8 cellular contexts compared by ENCODE assay signal in the genomic region with DNA sequence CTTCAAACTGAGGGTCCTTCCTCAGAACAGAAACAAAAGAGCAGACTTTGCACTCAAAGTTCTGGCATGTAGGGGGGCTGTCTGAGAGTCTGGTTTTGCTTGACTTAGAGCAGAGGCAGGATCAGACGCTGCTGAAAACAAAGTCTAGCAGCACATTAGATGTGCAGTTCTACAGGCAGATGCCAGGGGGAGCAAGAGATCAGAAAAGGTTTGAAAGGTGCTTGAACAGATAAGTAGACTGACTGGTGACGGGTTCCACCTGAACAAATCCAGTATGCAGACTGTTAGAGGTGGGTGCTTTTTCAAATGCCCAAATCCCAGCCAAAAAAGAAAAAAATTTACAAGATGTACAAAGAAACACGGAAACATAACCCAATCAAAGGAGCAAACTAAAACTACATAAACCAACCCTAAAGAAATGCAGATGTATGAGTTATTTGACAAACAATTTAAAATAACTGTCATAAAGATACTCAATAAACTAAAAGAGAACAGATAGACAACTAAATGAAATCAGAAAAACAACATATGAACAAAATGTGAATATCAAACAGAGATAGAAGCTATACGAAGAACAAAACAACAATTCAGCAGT.
DNase-seq lines count a peak whose midpoint lies in the region; ATAC-seq, FAIRE-seq and TF ChIP-seq lines count a peak whose summit lies in the region.

No MANE protein-coding gene starts in this region.

- no peaks in the 10 kb centered on the region for H4K20me1 ChIP-seq in K562 (replicated peaks; ENCODE audit: control insufficient read depth, insufficient read depth, low read length)

- whole genome bisulfite sequencing in heart left ventricle, 4 donors: 32 to 35% (median 34%) methylated on average over 4 of the region's 4 CpGs
- 0% methylated on average over 4 of the region's 4 CpGs for WGBS in K562 (ENCODE audit: insufficient coverage, low coverage, missing lambda C conversion rate)

- FAIRE-seq in K562 (lab: Jason Lieb, UNC): peak; percentile 75

- no peak overlapping the region for H2AFZ ChIP-seq in K562 (ENCODE audit: low read depth, low read length)

- H3K27me3 ChIP-seq in heart left ventricle: no peaks in the 10 kb centered on the region
- no peaks in the 10 kb centered on the region for H3K27me3 ChIP-seq in K562 (ENCODE audit: control insufficient read depth in 2 of 2, insufficient read depth in 2 of 2, low read length in 2 of 2)

- H3K4me3 ChIP-seq in heart left ventricle (no peak overlapping the region), K562 (no peak overlapping the region)

- H3K9me3 ChIP-seq in heart left ventricle: peaks cover 0 to 12% (median 0%) of the 10 kb centered on the region in 12 donors
- H3K9me3 ChIP-seq in K562 (replicated peaks; ENCODE audit: control insufficient read depth, insufficient read depth, low read depth, low read length): no peaks in the 10 kb centered on the region

- H3K36me3 ChIP-seq in heart left ventricle (no peaks in the 10 kb centered on the region), K562 (ENCODE audit: control insufficient read depth, insufficient read depth, low read length) (no peaks in the 10 kb centered on the region)

- TF ChIP-seq EP300 in Ishikawa (IDR thresholded peaks at IDR 0.05; ENCODE audit: borderline replicate concordance): no peak
- TF ChIP-seq EP300 in K562 (IDR thresholded peaks at IDR 0.05; ENCODE audit: low read length): no peak

- intact Hi-C loops in heart left ventricle (cut with DNase I): loop anchor here in 8 of 10 donors (2.0 to 10.0 kb wide), 4 partner anchors 30 to 500 kb away; no protein-coding TSS in a partner anchor
- intact Hi-C loops in Right ventricle myocardium superior (cut with DNase I): no loop called here
- intact Hi-C loops in K562 (cut with micrococcal nuclease): loop anchor here (2.0 kb wide), 1 partner anchor 38 kb away; no protein-coding TSS in a partner anchor

- H3K27ac ChIP-seq in heart left ventricle (no peak overlapping the region), K562 (ENCODE audit: extremely low read depth, low read depth, low read length) (no peak overlapping the region)

- CTCF ChIA-PET in K562 (lab: Yijun Ruan, JAX; ENCODE audit: low intra/inter-chr PET ratio): interaction anchor here (1.1 kb wide), 1 partner anchor 38 kb away, joined by 3 read pairs; no protein-coding TSS in a partner anchor

- TF ChIP-seq RAD21 in Ishikawa (IDR thresholded peaks at IDR 0.05; ENCODE audit: low read depth) (peak; percentile 70), K562 (CRISPR knock-in tag; conservative IDR thresholded peaks at IDR 0.05 in 1 of 2, IDR thresholded peaks at IDR 0.05 in 1 of 2) (peak; percentile 31 to 65; a peak in 3 of 4 replicates)

- POLR2A ChIA-PET in K562 (lab: Yijun Ruan, JAX): no interaction called here

- H3K79me2 ChIP-seq in K562 (ENCODE audit: control insufficient read depth, insufficient read depth, low read length): no peaks in the 10 kb centered on the region

- H3K9me1 ChIP-seq in K562 (ENCODE audit: control insufficient read depth, insufficient read depth, low read length): no peaks in the 10 kb centered on the region

- H3K4me1 ChIP-seq in heart left ventricle: no peaks in the 10 kb centered on the region
- no peaks in the 10 kb centered on the region for H3K4me1 ChIP-seq in K562 (replicated peaks in 1 of 2; ENCODE audit: control insufficient read depth in 2 of 2, insufficient read depth in 2 of 2, low read length in 2 of 2)

- ATAC-seq in heart left ventricle (peak in 2 of 4 donors; percentile 42 to 64), Right ventricle myocardium superior (ENCODE audit: poor library complexity) (no peak), GM21786 (IDR thresholded peaks at IDR 0.05; ENCODE audit: unreplicated experiment) (peak; percentile 89), K562 (peak; percentile 56; the same call in 1 of the 3 replicates)

- DNase-seq in heart left ventricle (peak in 1 of 5 donors; percentile 20), Right ventricle myocardium superior (no peak), SK-MEL-5 (ENCODE audit: low read depth, low spot score) (peak; percentile 57), K562 (ENCODE audit: extremely low read depth in 1 of 4, low spot score in 3 of 4) (peak; percentile 8 to 25 (median 22)), kidney glomerular epithelial cell (lab: John Stamatoyannopoulos, UW) (peak; percentile 30)
- DNase-seq in stimulated activated CD8-positive, alpha-beta memory T cell treated with anti-CD3 and anti-CD28 coated beads, Interleukin-7, amount 100 ng/mL, for 24 hours (ENCODE audit: low read depth): peak; percentile 6

- no peak overlapping the region for H3K9ac ChIP-seq in K562 (ENCODE audit: insufficient read depth in 1 of 2, low read depth in 2 of 2, low read length in 2 of 2)

- H3K4me2 ChIP-seq in K562 (ENCODE audit: insufficient read depth, low read length): no peak overlapping the region

- TF ChIP-seq POLR2A in heart left ventricle (IDR thresholded peaks at IDR 0.05): no peak
- no peak for TF ChIP-seq POLR2A in K562 (conservative IDR thresholded peaks at IDR 0.05)

- in situ Hi-C loops in SK-MEL-5 (cut with HindIII; ENCODE audit: low pct_unique_long_range_greater_than_20kb, low sequenced_read_pairs): no loop called here
- in situ Hi-C loops in K562 (cut with MboI): no loop called here

- TF ChIP-seq CTCF in heart left ventricle (IDR thresholded peaks at IDR 0.05) (peak; percentile 53 to 77 (median 66)), K562 (IDR thresholded peaks at IDR 0.05 in 2 of 3, conservative IDR thresholded peaks at IDR 0.05 in 1 of 3; ENCODE audit: insufficient read depth in 2 of 3, low read depth in 1 of 3, low read length in 3 of 3) (peak; percentile 50 to 58 (median 52); a peak in 4 of 6 replicates)

- BruUV-seq in K562 (replicated peaks; lab: Mats Ljungman, UMichigan): no TSS peak

TF ChIP-seq in Ishikawa, 13 proteins besides CTCF, POLR2A, EP300 and RAD21 (continues in another document):
- TF ChIP-seq YY1 (IDR thresholded peaks at IDR 0.05; ENCODE audit: low read depth) (no peak), TEAD4 (IDR thresholded peaks at IDR 0.05) (no peak), CREB1 (IDR thresholded peaks at IDR 0.05; ENCODE audit: low read depth) (no peak)
- TF ChIP-seq, protein P1, sequence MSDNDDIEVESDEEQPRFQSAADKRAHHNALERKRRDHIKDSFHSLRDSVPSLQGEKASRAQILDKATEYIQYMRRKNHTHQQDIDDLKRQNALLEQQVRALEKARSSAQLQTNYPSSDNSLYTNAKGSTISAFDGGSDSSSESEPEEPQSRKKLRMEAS (IDR thresholded peaks at IDR 0.05): no peak
- TF ChIP-seq, protein P2, sequence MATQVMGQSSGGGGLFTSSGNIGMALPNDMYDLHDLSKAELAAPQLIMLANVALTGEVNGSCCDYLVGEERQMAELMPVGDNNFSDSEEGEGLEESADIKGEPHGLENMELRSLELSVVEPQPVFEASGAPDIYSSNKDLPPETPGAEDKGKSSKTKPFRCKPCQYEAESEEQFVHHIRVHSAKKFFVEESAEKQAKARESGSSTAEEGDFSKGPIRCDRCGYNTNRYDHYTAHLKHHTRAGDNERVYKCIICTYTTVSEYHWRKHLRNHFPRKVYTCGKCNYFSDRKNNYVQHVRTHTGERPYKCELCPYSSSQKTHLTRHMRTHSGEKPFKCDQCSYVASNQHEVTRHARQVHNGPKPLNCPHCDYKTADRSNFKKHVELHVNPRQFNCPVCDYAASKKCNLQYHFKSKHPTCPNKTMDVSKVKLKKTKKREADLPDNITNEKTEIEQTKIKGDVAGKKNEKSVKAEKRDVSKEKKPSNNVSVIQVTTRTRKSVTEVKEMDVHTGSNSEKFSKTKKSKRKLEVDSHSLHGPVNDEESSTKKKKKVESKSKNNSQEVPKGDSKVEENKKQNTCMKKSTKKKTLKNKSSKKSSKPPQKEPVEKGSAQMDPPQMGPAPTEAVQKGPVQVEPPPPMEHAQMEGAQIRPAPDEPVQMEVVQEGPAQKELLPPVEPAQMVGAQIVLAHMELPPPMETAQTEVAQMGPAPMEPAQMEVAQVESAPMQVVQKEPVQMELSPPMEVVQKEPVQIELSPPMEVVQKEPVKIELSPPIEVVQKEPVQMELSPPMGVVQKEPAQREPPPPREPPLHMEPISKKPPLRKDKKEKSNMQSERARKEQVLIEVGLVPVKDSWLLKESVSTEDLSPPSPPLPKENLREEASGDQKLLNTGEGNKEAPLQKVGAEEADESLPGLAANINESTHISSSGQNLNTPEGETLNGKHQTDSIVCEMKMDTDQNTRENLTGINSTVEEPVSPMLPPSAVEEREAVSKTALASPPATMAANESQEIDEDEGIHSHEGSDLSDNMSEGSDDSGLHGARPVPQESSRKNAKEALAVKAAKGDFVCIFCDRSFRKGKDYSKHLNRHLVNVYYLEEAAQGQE (IDR thresholded peaks at IDR 0.05; ENCODE audit: low read depth): no peak

TF ChIP-seq in K562, 482 proteins besides CTCF, POLR2A, EP300 and RAD21 (continues in another document):
- no peak for TF ChIP-seq ZNF24 (IDR thresholded peaks at IDR 0.05)
- TF ChIP-seq, protein P3, sequence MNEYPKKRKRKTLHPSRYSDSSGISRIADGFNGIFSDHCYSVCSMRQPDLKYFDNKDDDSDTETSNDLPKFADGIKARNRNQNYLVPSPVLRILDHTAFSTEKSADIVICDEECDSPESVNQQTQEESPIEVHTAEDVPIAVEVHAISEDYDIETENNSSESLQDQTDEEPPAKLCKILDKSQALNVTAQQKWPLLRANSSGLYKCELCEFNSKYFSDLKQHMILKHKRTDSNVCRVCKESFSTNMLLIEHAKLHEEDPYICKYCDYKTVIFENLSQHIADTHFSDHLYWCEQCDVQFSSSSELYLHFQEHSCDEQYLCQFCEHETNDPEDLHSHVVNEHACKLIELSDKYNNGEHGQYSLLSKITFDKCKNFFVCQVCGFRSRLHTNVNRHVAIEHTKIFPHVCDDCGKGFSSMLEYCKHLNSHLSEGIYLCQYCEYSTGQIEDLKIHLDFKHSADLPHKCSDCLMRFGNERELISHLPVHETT (CRISPR knock-in tag; conservative IDR thresholded peaks at IDR 0.05 in 1 of 2, IDR thresholded peaks at IDR 0.05 in 1 of 2): no peak
- TF ChIP-seq, protein P4, sequence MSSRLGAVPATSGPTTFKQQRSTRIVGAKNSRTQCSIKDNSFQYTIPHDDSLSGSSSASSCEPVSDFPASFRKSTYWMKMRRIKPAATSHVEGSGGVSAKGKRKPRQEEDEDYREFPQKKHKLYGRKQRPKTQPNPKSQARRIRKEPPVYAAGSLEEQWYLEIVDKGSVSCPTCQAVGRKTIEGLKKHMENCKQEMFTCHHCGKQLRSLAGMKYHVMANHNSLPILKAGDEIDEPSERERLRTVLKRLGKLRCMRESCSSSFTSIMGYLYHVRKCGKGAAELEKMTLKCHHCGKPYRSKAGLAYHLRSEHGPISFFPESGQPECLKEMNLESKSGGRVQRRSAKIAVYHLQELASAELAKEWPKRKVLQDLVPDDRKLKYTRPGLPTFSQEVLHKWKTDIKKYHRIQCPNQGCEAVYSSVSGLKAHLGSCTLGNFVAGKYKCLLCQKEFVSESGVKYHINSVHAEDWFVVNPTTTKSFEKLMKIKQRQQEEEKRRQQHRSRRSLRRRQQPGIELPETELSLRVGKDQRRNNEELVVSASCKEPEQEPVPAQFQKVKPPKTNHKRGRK (tag; IDR thresholded peaks at IDR 0.05): no peak
